ENCODE assay signal across 7 cellular contexts in genomic region chr20:47335251-47336012, GRCh38. TPM values are rescaled to one million over a fixed set of nuclear protein-coding genes. Genes with fewer than 3 reads are reported as not detected.
A peak's percentile ranks its signal among the peaks of the same experiment; 100 is the strongest.
DNase-seq lines count a peak whose midpoint lies in the region; ATAC-seq and TF ChIP-seq lines count a peak whose summit lies in the region.

No MANE protein-coding gene starts in this region.

- H3K4me3 Mint-ChIP-seq in naive B cell = no peak overlapping the region
- H3K4me3 Mint-ChIP-seq in type B pancreatic cell = no peak overlapping the region

- H3K9me3 Mint-ChIP-seq in naive B cell = no peaks in the 10 kb centered on the region
- no peaks in the 10 kb centered on the region for H3K9me3 Mint-ChIP-seq in type B pancreatic cell

- H3K36me3 Mint-ChIP-seq in naive B cell (peaks cover 23 to 29% of the 10 kb centered on the region in 2 donors), type B pancreatic cell (peaks cover 46% of the 10 kb centered on the region)

- TF ChIP-seq CTCF in RWPE1 (conservative IDR thresholded peaks at IDR 0.05; ENCODE audit: low read depth) = no peak
- TF ChIP-seq CTCF in type B pancreatic cell (conservative IDR thresholded peaks at IDR 0.05) = no peak

- CTCF ChIA-PET in RWPE1 (lab: Yijun Ruan, JAX) = interaction anchor here (1.0 kb wide), 1 partner anchor 48 kb away, joined by 3 read pairs; no protein-coding TSS in a partner anchor

- H3K27ac ChIP-seq in RWPE1 (peak overlapping the region; percentile 100), epithelial cell of prostate (peak overlapping the region; percentile 94)

- DNase-seq in RWPE1 (ENCODE audit: low spot score) (no peak), epithelial cell of prostate (ENCODE audit: low read depth, low spot score) (no peak), naive B cell (no peak), type B pancreatic cell (ENCODE audit: extremely low spot score, unreplicated experiment) (no peak), NCI-H82 treated with DMSO at 0.1 percent for 48 hours (lab: John Stamatoyannopoulos, UW; ENCODE audit: unreplicated experiment) (no peak), T-helper 2 cell (no peak)

- POLR2A ChIA-PET in RWPE1 (lab: Yijun Ruan, JAX; ENCODE audit: low non-redundant PET) = no interaction called here

- no peak for ATAC-seq in naive B cell (ENCODE audit: low read depth in 2 of 2)
- ATAC-seq in GM21529 (IDR thresholded peaks at IDR 0.05; ENCODE audit: unreplicated experiment) = no peak

- H3K4me1 Mint-ChIP-seq in naive B cell = peaks cover 32 to 55% (median 47%) of the 10 kb centered on the region in 3 donors
- H3K4me1 Mint-ChIP-seq in type B pancreatic cell (ENCODE audit: unreplicated experiment) = peaks cover 43% of the 10 kb centered on the region

- H3K27ac Mint-ChIP-seq in naive B cell = peak overlapping the region in 4 of 6 donors; percentile 42 to 80 (median 57)
- H3K27ac Mint-ChIP-seq in type B pancreatic cell = peak overlapping the region; percentile 45

- H3K27me3 Mint-ChIP-seq in naive B cell (no peaks in the 10 kb centered on the region), type B pancreatic cell (no peaks in the 10 kb centered on the region)

RNA-seq across cellular contexts. Expression of gene ZMYND8, which starts 21.1 kb away (rescaled TPM):
- 10 to 100 TPM in 4 of 6 donors, 1 to 10 TPM in 2; 2.7 to 22.7 (median 12.1) TPM for polyA plus RNA-seq in naive B cell (ENCODE audit: low read depth in 6 of 6)
- total RNA-seq in type B pancreatic cell (ENCODE audit: low replicate concordance) = 38.9 and 58.9 TPM in 2 replicates
